In the genomic region with DNA sequence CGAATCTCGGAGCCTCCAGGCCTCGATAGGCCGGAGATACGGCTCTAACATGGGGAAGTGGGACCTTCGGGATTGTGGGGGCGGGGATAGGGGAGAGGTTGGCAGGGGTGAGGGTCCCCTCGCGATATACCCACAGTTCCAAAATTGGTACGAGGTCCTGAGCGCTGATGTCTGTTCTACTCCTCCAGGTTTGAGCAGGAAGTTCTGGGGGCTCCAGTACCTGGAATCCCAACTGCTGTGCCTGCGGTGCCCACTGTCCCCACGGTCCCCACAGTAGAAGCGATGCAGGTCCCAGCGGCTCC, we compare ENCODE assay signal across 8 cellular contexts. TPM values are rescaled to one million over a fixed set of nuclear protein-coding genes. Genes with fewer than 3 reads are reported as not detected.
DNase-seq lines count a peak whose midpoint lies in the region; ATAC-seq and TF ChIP-seq lines count a peak whose summit lies in the region.

No MANE protein-coding gene starts in this region.

- DNase-seq in effector memory CD8-positive, alpha-beta T cell = no peak
- DNase-seq in omental fat pad (ENCODE audit: low spot score) (no peak), NOMO-1 treated with DMSO at 0.1 percent for 48 hours (lab: John Stamatoyannopoulos, UW; ENCODE audit: unreplicated experiment) (no peak), NCI-H774 (lab: John Stamatoyannopoulos, UW) (no peak), LoVo (ENCODE audit: low spot score) (no peak), HUDEP-2 (lab: John Stamatoyannopoulos, UW; ENCODE audit: unreplicated experiment in 76 of 76) (no peak)

- H3K36me3 Mint-ChIP-seq in effector memory CD8-positive, alpha-beta T cell (ENCODE audit: insufficient read depth) = peaks cover 50% of the 10 kb centered on the region

- H3K27ac ChIP-seq in DOHH2 (ENCODE audit: low read depth, low read length) (no peak overlapping the region), KOPT-K1 (ENCODE audit: low read depth, low read length, poor library complexity, severe bottlenecking) (peak overlapping the region; percentile 63)

- peaks cover 7% of the 10 kb centered on the region; the same call in 1 of the 2 replicates for H3F3A ChIP-seq in DOHH2 (ENCODE audit: control insufficient read depth, insufficient read depth)

- no peaks in the 10 kb centered on the region for H3K9me3 Mint-ChIP-seq in effector memory CD8-positive, alpha-beta T cell

- no peaks in the 10 kb centered on the region for H3K9me2 ChIP-seq in DOHH2 (replicated peaks; ENCODE audit: control insufficient read depth, low read length)

- peaks cover 14% of the 10 kb centered on the region for H3K79me2 ChIP-seq in DOHH2 (ENCODE audit: control insufficient read depth, low read length)

- H3K4me2 ChIP-seq in DOHH2 (ENCODE audit: low read length) = peak overlapping the region; percentile 94

- TF ChIP-seq CTCF in DOHH2 (IDR thresholded peaks at IDR 0.05; ENCODE audit: low read depth, low read length, poor library complexity, severe bottlenecking) = no peak
- TF ChIP-seq CTCF in omental fat pad (IDR thresholded peaks at IDR 0.05) = no peak

- no peaks in the 10 kb centered on the region for H3K9me3 ChIP-seq in DOHH2 (ENCODE audit: control insufficient read depth, insufficient read depth, low read length)
- no peaks in the 10 kb centered on the region for H3K9me3 ChIP-seq in KOPT-K1 (ENCODE audit: insufficient read depth, low read length, poor library complexity, severe bottlenecking)

- H3K4me1 Mint-ChIP-seq in effector memory CD8-positive, alpha-beta T cell (ENCODE audit: low read depth in 2 of 2) = peaks cover 21 to 24% of the 10 kb centered on the region in 2 donors

- H3K4me3 Mint-ChIP-seq in effector memory CD8-positive, alpha-beta T cell = peak overlapping the region; percentile 87 to 92

- peak overlapping the region; percentile 84 for H3K4me3 ChIP-seq in DOHH2 (ENCODE audit: low read length)

- H3K36me3 ChIP-seq in DOHH2 (ENCODE audit: control insufficient read depth, low read length) = peaks cover 37% of the 10 kb centered on the region
- H3K36me3 ChIP-seq in KOPT-K1 (ENCODE audit: insufficient read depth, low read length) = peaks cover 41% of the 10 kb centered on the region

- H3K27ac Mint-ChIP-seq in effector memory CD8-positive, alpha-beta T cell = peak overlapping the region; percentile 95 to 96

- no peaks in the 10 kb centered on the region for H3K27me3 Mint-ChIP-seq in effector memory CD8-positive, alpha-beta T cell

- H4K20me1 ChIP-seq in DOHH2 (ENCODE audit: control insufficient read depth, insufficient read depth, low read depth, low read length) = no peaks in the 10 kb centered on the region

- no peak for ATAC-seq in effector memory CD8-positive, alpha-beta T cell (replicated peaks)
- ATAC-seq in omental fat pad (ENCODE audit: low FRiP score) = peak; percentile 7

- H3K27me3 ChIP-seq in DOHH2 (ENCODE audit: control insufficient read depth, low read length) = no peaks in the 10 kb centered on the region

- peaks cover 10% of the 10 kb centered on the region for H3K4me1 ChIP-seq in DOHH2 (ENCODE audit: control insufficient read depth, low read length)

RNA-seq across cellular contexts. Expression of a gene that starts 0.4 kb away (rescaled TPM):
- total RNA-seq in omental fat pad = 10 to 100 TPM; 35.0 to 41.7 (median 39.6) TPM

RNA-seq across cellular contexts. Expression of a gene that starts 12.3 kb away (rescaled TPM):
- under 1 TPM in 2 of 4 donors, not detected in 2; 0.65 to 0.82 TPM for total RNA-seq in omental fat pad

RNA-seq across cellular contexts. Expression of a gene that starts 16.7 kb away (rescaled TPM):
- 1 to 10 TPM; 4.0 to 7.3 (median 5.1) TPM for total RNA-seq in omental fat pad

RNA-seq across cellular contexts. Expression of a gene that starts 18.8 kb away (rescaled TPM):
- total RNA-seq in omental fat pad = 100 to 1,000 TPM; 391 to 611 (median 538) TPM

RNA-seq across cellular contexts. Expression of a gene that starts 37.0 kb away (rescaled TPM):
- total RNA-seq in omental fat pad = under 1 TPM in 1 of 4 donors, not detected in 3; 0.44 TPM
